In genomic region chr19:45863840-45864628, GRCh38 we compare ENCODE assay signal across 8 cellular contexts. TPM values are rescaled to one million over a fixed set of nuclear protein-coding genes. Genes with fewer than 3 reads are reported as not detected.
DNase-seq lines count a peak whose midpoint lies in the region; ATAC-seq, FAIRE-seq and TF ChIP-seq lines count a peak whose summit lies in the region.

FOXA3 (plus strand) TSS chr19:45864326; CDS start chr19:45864457, 131 bp downstream.

- intact Hi-C loops in GM12878 (cut with micrococcal nuclease; ENCODE audit: unreplicated experiment): loop anchor here (1.0 kb wide), 2 partner anchors 18 to 22 kb away; partner anchors contain the start of gene IRF2BP1

- H3K27me3 ChIP-seq in SK-N-SH (ENCODE audit: insufficient read depth): peaks cover 19% of the 10 kb centered on the region; the same call in 1 of the 2 replicates
- peaks cover 0 to 6% of the 10 kb centered on the region in 2 experiments; a peak in 2 of 4 replicates for H3K27me3 ChIP-seq in GM12878 (replicated peaks in 1 of 2; ENCODE audit: control insufficient read depth in 2 of 2, insufficient read depth in 2 of 2, low read length in 1 of 2)
- H3K27me3 ChIP-seq in keratinocyte (ENCODE audit: control insufficient read depth, extremely low read depth, insufficient read depth, low read length): peaks cover 37% of the 10 kb centered on the region

- TF ChIP-seq CTCF in SK-N-SH (IDR thresholded peaks at IDR 0.05) (peak; percentile 60), GM12878 (IDR thresholded peaks at IDR 0.05 in 2 of 3, conservative IDR thresholded peaks at IDR 0.05 in 1 of 3; ENCODE audit: control insufficient read depth in 2 of 3, extremely low read depth in 1 of 3, insufficient read depth in 1 of 3, low read depth in 3 of 3, low read length in 3 of 3) (peak; percentile 53 to 87 (median 78)), keratinocyte (optimal IDR thresholded peaks at IDR 0.05 in 1 of 3, IDR thresholded peaks at IDR 0.05 in 1 of 3, conservative IDR thresholded peaks at IDR 0.05 in 1 of 3; ENCODE audit: extremely low read depth in 1 of 3, insufficient read depth in 2 of 3, low read length in 3 of 3) (peak; percentile 16 to 46 (median 36))

- H4K20me1 ChIP-seq in SK-N-SH (ENCODE audit: insufficient read depth) (no peaks in the 10 kb centered on the region), GM12878 (ENCODE audit: control insufficient read depth, insufficient read depth) (no peaks in the 10 kb centered on the region), keratinocyte (ENCODE audit: control insufficient read depth, extremely low read depth, insufficient read depth, low read length) (no peaks in the 10 kb centered on the region)

- dilution Hi-C loops in keratinocyte (cut with MboI; ENCODE audit: extremely low pct_ligation_motif_present, low sequenced_read_pairs): no loop called here

- CTCF ChIA-PET in SK-N-SH (lab: Yijun Ruan, JAX): interaction anchor here (0.9 to 12.2 kb wide), 18 partner anchors 9 to 153 kb away, joined by 3 to 121 read pairs (median 4); partner anchors contain the start of genes IRF2BP1, MYPOP and SIX5
- CTCF ChIA-PET in GM12878 (lab: Yijun Ruan, JAX): interaction anchor here (0.5 to 9.2 kb wide), 20 partner anchors 10 to 1980 kb away, joined by 3 to 194 read pairs (median 4); partner anchors contain the start of genes IRF2BP1, MYPOP and SIX5

- FAIRE-seq in GM12878 (lab: Jason Lieb, UNC): no peak
- FAIRE-seq in keratinocyte (lab: Jason Lieb, UNC): no peak

- peak; percentile 45 for ATAC-seq in HG03196 (IDR thresholded peaks at IDR 0.05; ENCODE audit: unreplicated experiment)
- ATAC-seq in GM12878: peak; percentile 73

- H2AFZ ChIP-seq in SK-N-SH (ENCODE audit: low read depth): peak within 1 kb of the TSS; percentile 99
- peak within 1 kb of the TSS; percentile 97 for H2AFZ ChIP-seq in GM12878 (ENCODE audit: control insufficient read depth, low read depth, low read length)
- H2AFZ ChIP-seq in keratinocyte (ENCODE audit: control insufficient read depth, low read length): peak within 1 kb of the TSS; percentile 97

- H3K27ac ChIP-seq in SK-N-SH (ENCODE audit: low read depth in 2 of 2, low read length in 1 of 2) (no peak within 1 kb of the TSS), GM12878 (ENCODE audit: control insufficient read depth, insufficient read depth) (no peak within 1 kb of the TSS), keratinocyte (ENCODE audit: control insufficient read depth, insufficient read depth, low read length) (no peak within 1 kb of the TSS)

- H3K79me2 ChIP-seq in SK-N-SH (ENCODE audit: insufficient read depth) (peaks cover 38% of the 10 kb centered on the region), GM12878 (ENCODE audit: control insufficient read depth, insufficient read depth, low read length) (peaks cover 26% of the 10 kb centered on the region), keratinocyte (ENCODE audit: control insufficient read depth, insufficient read depth, low read length) (peaks cover 29% of the 10 kb centered on the region)

- DNase-seq in GM03348 (ENCODE audit: low spot score) (peak; percentile 74), SK-N-SH (peak; percentile 87), GM12878 (ENCODE audit: low read depth, low spot score) (no peak), keratinocyte (ENCODE audit: low read depth, low spot score) (no peak), cerebellum (ENCODE audit: low spot score) (no peak), DMS79 (lab: John Stamatoyannopoulos, UW) (no peak)
- peak; percentile 28 for DNase-seq in stimulated activated CD4-positive, alpha-beta T cell treated with anti-CD3 and anti-CD28 coated beads, Interleukin-2, amount 100 ng/mL, for 4 hours (ENCODE audit: low read depth)

- TF ChIP-seq RAD21 in SK-N-SH (IDR thresholded peaks at IDR 0.05; ENCODE audit: low read length): peak; percentile 33; the same call in 1 of the 2 replicates
- peak; percentile 77 for TF ChIP-seq RAD21 in GM12878 (IDR thresholded peaks at IDR 0.05; ENCODE audit: insufficient read depth, low read depth, low read length)

- SMC1A ChIA-PET in GM12878 (lab: Charles Lee; ENCODE audit: uncharacterized antibody, unreplicated experiment): interaction anchor here (0.8 to 10.0 kb wide), 11 partner anchors 9 to 95 kb away, joined by 3 to 98 read pairs (median 4); partner anchors contain the start of genes IRF2BP1, MYPOP and SIX5

- no peaks in the 10 kb centered on the region for H3K9me1 ChIP-seq in keratinocyte (ENCODE audit: control insufficient read depth, extremely low read depth, insufficient read depth, low read length)

- no TSS peak for BruUV-seq in GM12878 (replicated peaks; lab: Mats Ljungman, UMichigan)

- in situ Hi-C loops in GM12878 (cut with MboI): no loop called here

- H3K4me2 ChIP-seq in SK-N-SH: peak within 1 kb of the TSS; percentile 73
- H3K4me2 ChIP-seq in GM12878 (ENCODE audit: control insufficient read depth, insufficient read depth): peak within 1 kb of the TSS; percentile 98
- H3K4me2 ChIP-seq in keratinocyte (ENCODE audit: control insufficient read depth, extremely low read depth, insufficient read depth, low read depth, low read length): peak within 1 kb of the TSS; percentile 91

- no peaks in the 10 kb centered on the region for H3K9me2 ChIP-seq in SK-N-SH

- H3K9ac ChIP-seq in SK-N-SH: no peak within 1 kb of the TSS
- H3K9ac ChIP-seq in GM12878 (ENCODE audit: control insufficient read depth, insufficient read depth, low read length): peak within 1 kb of the TSS; percentile 20; the same call in 1 of the 2 replicates
- peak within 1 kb of the TSS; percentile 33 for H3K9ac ChIP-seq in keratinocyte (ENCODE audit: control insufficient read depth, extremely low read depth, insufficient read depth, low read length)

- POLR2A ChIA-PET in SK-N-SH (lab: Yijun Ruan, JAX) (interaction anchor here (0.6 to 1.2 kb wide), 5 partner anchors 16 to 131 kb away, joined by 3 to 8 read pairs (median 4); partner anchors contain the start of genes CCDC61 and IRF2BP1), GM12878 (lab: Charles Lee) (interaction anchor here (0.6 to 8.2 kb wide), 21 partner anchors 8 to 227 kb away, joined by 3 to 178 read pairs (median 4); partner anchors contain the start of genes CCDC61, DMWD, IRF2BP1 and MYPOP)

- H3K9me3 ChIP-seq in SK-N-SH (no peaks in the 10 kb centered on the region), GM12878 (replicated peaks; ENCODE audit: control insufficient read depth, insufficient read depth, low read length) (no peaks in the 10 kb centered on the region), keratinocyte (ENCODE audit: control insufficient read depth, low read depth, low read length) (no peaks in the 10 kb centered on the region)

- peaks cover 19% of the 10 kb centered on the region for H3F3A ChIP-seq in SK-N-SH (replicated peaks; ENCODE audit: insufficient read depth)

- RAD21 ChIA-PET in GM12878 (lab: Charles Lee; ENCODE audit: unreplicated experiment): interaction anchor here (0.5 to 5.2 kb wide), 16 partner anchors 12 to 754 kb away, joined by 3 to 159 read pairs (median 4); partner anchors contain the start of genes CCDC61, DMWD, FBXO46 and IRF2BP1

- H3K36me3 ChIP-seq in SK-N-SH (replicated peaks in 1 of 2; ENCODE audit: control insufficient read depth in 1 of 2, insufficient read depth in 2 of 2, low read length in 1 of 2) (peaks cover 2 to 23% of the 10 kb centered on the region in 2 experiments), GM12878 (ENCODE audit: control insufficient read depth in 2 of 2, insufficient read depth in 2 of 2, low read length in 1 of 2) (no peaks in the 10 kb centered on the region), keratinocyte (ENCODE audit: control insufficient read depth in 2 of 2, extremely low read depth in 1 of 2, insufficient read depth in 2 of 2, low read length in 2 of 2) (peaks cover under 1% of the 10 kb centered on the region in 2 experiments)

- TF ChIP-seq EP300 in SK-N-SH (IDR thresholded peaks at IDR 0.05; ENCODE audit: borderline replicate concordance in 1 of 2, low read depth in 1 of 2, low read length in 1 of 2) (no peak), GM12878 (IDR thresholded peaks at IDR 0.05; ENCODE audit: borderline replicate concordance in 1 of 2, control insufficient read depth in 1 of 2, low read depth in 2 of 2, low read length in 2 of 2) (no peak)

- peak within 1 kb of the TSS; percentile 77 to 96 for H3K4me3 ChIP-seq in SK-N-SH (ENCODE audit: low read depth in 2 of 2, low read length in 1 of 2)
- H3K4me3 ChIP-seq in GM12878: peak within 1 kb of the TSS; percentile 69
- peak within 1 kb of the TSS; percentile 58 to 100 (median 94) for H3K4me3 ChIP-seq in keratinocyte (ENCODE audit: control insufficient read depth in 2 of 3, extremely low read depth in 1 of 3, insufficient read depth in 2 of 3, low read depth in 1 of 3, low read length in 3 of 3)

- 9% methylated on average over 46 of the region's 71 CpGs for WGBS in SK-N-SH (ENCODE audit: low lambda C conversion rate)
- WGBS in GM12878 (ENCODE audit: insufficient coverage, insufficient replicate concordance, low lambda C conversion rate, missing lambda C conversion rate): 3% methylated on average over 52 of the region's 71 CpGs

- peak; percentile 38; the same call in 1 of the 2 replicates for TF ChIP-seq POLR2A in GM12878 (IDR thresholded peaks at IDR 0.05; ENCODE audit: low read depth, low read length)

- H3K4me1 ChIP-seq in SK-N-SH (ENCODE audit: control insufficient read depth in 1 of 2, insufficient read depth in 2 of 2, low read depth in 1 of 2, low read length in 1 of 2) (peaks cover 0 to 6% of the 10 kb centered on the region in 2 experiments; a peak in 2 of 4 replicates), GM12878 (ENCODE audit: control insufficient read depth, insufficient read depth, low read length) (peaks cover 5% of the 10 kb centered on the region), keratinocyte (ENCODE audit: control insufficient read depth, extremely low read depth, insufficient read depth, low read length) (peaks cover 10% of the 10 kb centered on the region)

RNA-seq across cellular contexts. Expression of gene FOXA3, which starts in this region (rescaled TPM):
- polyA plus RNA-seq in SK-N-SH (2012; rRNA removed) (0.97 and 1.5 TPM in 2 replicates), GM12878 (2011; rRNA removed) (0.65 and 0.83 TPM in 2 replicates), GM12878 (2014; fragmentation: Illumina TruSeq; extraction: Trizol) (not detected in 2 replicates), GM12878 (2014; fragmentation: Nextera tagmentation; extraction: Ambion mirVana) (under 1 TPM in 1 of 2 experiments, not detected in 1; 0.04 TPM), GM12878 (2014; rRNA removed) (0.05 TPM in 2 replicates), GM12878 (2016; fragmentation: Nextera tagmentation; extraction: Ambion mirVana) (not detected), keratinocyte (0.03 to 0.05 TPM in 2 of 3 replicates, not detected in the other)
- polyA plus RNA-seq in SK-N-SH (2012; cell fraction: cytosol; rRNA removed): 0.91 and 1.0 TPM in 2 replicates
- 0.48 and 0.82 TPM in 2 replicates for polyA plus RNA-seq in SK-N-SH (2012; cell fraction: nucleus; rRNA removed)
- total RNA-seq in GM12878 (2013; cell fraction: nucleolus; rRNA removed): 0.44 TPM in 1 of 2 replicates, not detected in the other
- total RNA-seq in GM12878 (2014; rRNA removed) (0.11 TPM in 2 replicates), GM12878 (2014; rRNA removed; fragmentation: Illumina TruSeq; extraction: Trizol) (0.09 TPM in 1 of 2 replicates, not detected in the other), GM12878 (2021) (0.31 TPM in 1 of 2 replicates, not detected in the other), cerebellum (not detected)
- polyA plus RNA-seq in GM12878 (2011; ENCODE audit: low read depth): not detected
- polyA plus RNA-seq in GM12878 (2011; cell fraction: cytosol; rRNA removed): 0.60 and 1.1 TPM in 2 replicates
- polyA plus RNA-seq in GM12878 (2011; cell fraction: nucleus; rRNA removed): 0.37 and 0.78 TPM in 2 replicates
- 0.18 TPM in 1 of 2 replicates, not detected in the other for polyA plus RNA-seq in GM12878 (2012)
- polyA minus RNA-seq in GM12878 (2011; rRNA and poly(A)+ RNA removed): 0.51 and 0.93 TPM in 2 replicates
- polyA minus RNA-seq in GM12878 (2011; cell fraction: cytosol; rRNA and poly(A)+ RNA removed): 0.62 TPM in 1 of 2 replicates, not detected in the other
- polyA minus RNA-seq in GM12878 (2011; cell fraction: nucleus; rRNA and poly(A)+ RNA removed): 0.67 TPM in 1 of 2 replicates, not detected in the other
- polyA plus RNA-seq in keratinocyte (2011; ENCODE audit: low read depth): not detected
- 0.05 TPM in 1 of 2 replicates, not detected in the other for polyA plus RNA-seq in keratinocyte (2011; cell fraction: cytosol; rRNA removed)
- not detected in 2 replicates for polyA plus RNA-seq in keratinocyte (2011; cell fraction: nucleus; rRNA removed)
- polyA plus RNA-seq in keratinocyte (2012; ENCODE audit: low replicate concordance): not detected in 2 replicates
- polyA minus RNA-seq in keratinocyte: not detected in 3 replicates
- not detected for polyA minus RNA-seq in keratinocyte (2011; cell fraction: cytosol; rRNA and poly(A)+ RNA removed)
- polyA minus RNA-seq in keratinocyte (2011; cell fraction: nucleus; rRNA and poly(A)+ RNA removed): not detected in 2 replicates

Comparison
In these comparisons a context has a peak if more than half of its experiments do, and no peak if none do; other contexts are left out.
1. DNase-seq: peak in GM03348 (single experiment), SK-N-SH (single experiment) and stimulated activated CD4-positive, alpha-beta T cell treated with anti-CD3 and anti-CD28 coated beads, Interleukin-2, amount 100 ng/mL, for 4 hours (single experiment); none in GM12878 (single experiment), keratinocyte (single experiment), cerebellum (single experiment) and DMS79 (single experiment).
2. Peak in every context shown above with its lines, with median percentiles within 50 percentile points of each other: H2AFZ ChIP-seq, H3K4me2 ChIP-seq, H3K4me3 ChIP-seq and CTCF ChIP-seq.